ENCODE assay signal across 18 cellular contexts in genomic region chr4:94911141-94911540, GRCh38.
DNase-seq lines count a peak whose midpoint lies in the region; ATAC-seq and TF ChIP-seq lines count a peak whose summit lies in the region.
"Had no signal": no experiment of that assay in that cellular context is flagged by ENCODE, and none has a peak within 500 bp of the region (broad histone marks: within the 10 kb centered on the region; RNA-seq: fewer than 3 reads in every experiment).

No MANE protein-coding gene starts in this region.

- ATAC-seq in GM18505 (IDR thresholded peaks at IDR 0.05; ENCODE audit: unreplicated experiment) = peak; percentile 38
- ATAC-seq in GM19452 (IDR thresholded peaks at IDR 0.05; ENCODE audit: unreplicated experiment) = peak; percentile 49
- peak; percentile 43 for ATAC-seq in HG03175 (IDR thresholded peaks at IDR 0.05; ENCODE audit: unreplicated experiment)

- no peaks in the 10 kb centered on the region for H3K4me1 ChIP-seq in stomach

- H3K9me3 ChIP-seq in stomach = peaks cover 0 to 5% (median 0%) of the 10 kb centered on the region in 4 donors

- no peaks in the 10 kb centered on the region for H3K27me3 ChIP-seq in stomach

- DNase-seq in kidney tubule cell (ENCODE audit: low spot score) (peak; percentile 18), T-helper 2 cell (no peak), stomach (no peak)
- no peak for DNase-seq in activated effector memory CD4-positive, alpha-beta T cell treated with anti-CD3 and anti-CD28 coated beads, Interleukin-2, amount 50 U/mL, for 16 hours
- DNase-seq: C1 segment of cervical spinal cord; DMS153; EL; HCEC 1CT; NCI-H187 treated with DMSO at 0.1 percent for 48 hours; NCI-H2171; NCI-H446 treated with DMSO at 0.1 percent for 48 hours; NK-92 treated with Interleukin-12 subunit alpha and Interleukin-12 subunit beta, amount 100 ng/mL, for 24 hours; RPMI8226; SIG-M5 had no signal

- no peak overlapping the region for H3K27ac ChIP-seq in stomach
- H3K27ac ChIP-seq: HL-60 had no signal

- H3K36me3 ChIP-seq in stomach = no peaks in the 10 kb centered on the region

- 84 to 92% (median 91%) methylated on average over 2 of the region's 2 CpGs for WGBS in stomach, 5 donors

- TF ChIP-seq EP300 in stomach (IDR thresholded peaks at IDR 0.05) = no peak

- intact Hi-C loops in stomach (cut with DNase I; ENCODE audit: low total_unique reads) = no loop called here

- H3K4me3 ChIP-seq in stomach = no peak overlapping the region

- TF ChIP-seq CTCF in stomach (IDR thresholded peaks at IDR 0.05) = no peak

- TF ChIP-seq POLR2A in GM18505 (IDR thresholded peaks at IDR 0.05; ENCODE audit: borderline replicate concordance, extremely low read depth, insufficient read depth, insufficient read length) = no peak
- no peak for TF ChIP-seq POLR2A in stomach (IDR thresholded peaks at IDR 0.05)
